Comparison of ENCODE assay signal across 9 cellular contexts in the genomic region with DNA sequence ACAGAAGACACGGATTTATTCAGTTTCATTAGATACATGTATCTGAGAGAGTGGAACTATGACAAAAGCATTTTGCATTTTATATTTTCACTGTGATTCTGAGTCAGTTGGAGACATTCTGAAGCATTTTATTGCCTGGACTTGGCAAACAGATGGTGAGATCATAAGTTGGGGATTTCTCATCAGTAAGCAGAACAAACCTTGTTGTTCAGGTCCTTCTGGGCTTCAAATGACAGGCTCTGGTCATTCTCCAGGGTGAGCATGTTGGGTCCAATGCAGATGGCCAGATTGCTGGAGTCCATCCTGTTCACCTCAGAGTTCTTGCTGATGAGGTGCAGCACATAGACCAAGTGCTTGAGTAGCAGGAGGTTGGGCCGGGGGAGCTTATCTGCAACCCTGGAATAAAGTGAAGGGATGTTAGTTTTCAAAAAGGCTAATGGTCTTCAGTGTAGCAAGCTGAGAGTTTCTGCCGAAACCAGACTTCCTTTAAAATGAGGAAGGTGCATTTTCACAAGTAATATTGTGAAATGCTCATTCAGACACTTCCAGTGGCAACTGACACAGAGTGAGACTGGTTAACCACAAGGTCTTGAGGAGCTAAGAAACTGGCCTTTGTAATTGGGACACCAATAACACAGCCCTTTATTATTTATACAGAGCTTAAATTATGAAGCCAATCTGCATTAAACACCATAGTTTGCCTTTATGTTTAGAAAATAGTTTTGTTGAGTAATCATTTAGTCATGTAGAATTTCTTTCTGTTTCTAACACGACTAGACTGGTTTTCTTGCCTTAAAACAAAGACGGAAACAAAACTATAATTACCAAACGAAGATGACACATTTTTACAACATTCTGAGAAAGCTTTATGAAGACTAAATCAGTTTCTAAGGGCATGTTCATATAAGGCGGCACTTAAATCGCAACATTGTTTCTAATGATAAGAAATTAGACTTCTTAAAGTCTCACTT. TPM values are rescaled to one million over a fixed set of nuclear protein-coding genes. Genes with fewer than 3 reads are reported as not detected.
A peak's percentile ranks its signal among the peaks of the same experiment; 100 is the strongest.
DNase-seq lines count a peak whose midpoint lies in the region; ATAC-seq and TF ChIP-seq lines count a peak whose summit lies in the region.
"Had no signal": no experiment of that assay in that cellular context is flagged by ENCODE, and none has a peak within 500 bp of the region (broad histone marks: within the 10 kb centered on the region; RNA-seq: fewer than 3 reads in every experiment).

No MANE protein-coding gene starts in this region.

- peaks cover 47 to 93% (median 85%) of the 10 kb centered on the region in 11 experiments for H3K36me3 ChIP-seq in BLaER1 treated with 17β-estradiol and CSF1 and Interleukin-3, amounts not matched to agents 10 nM and 100 nM
- H3K36me3 ChIP-seq in SU-DHL-6 (ENCODE audit: low read length) (peaks cover 69% of the 10 kb centered on the region), upper lobe of left lung (peaks cover 0 to 20% (median 5%) of the 10 kb centered on the region in 4 donors)

- H2AFZ ChIP-seq in SU-DHL-6 (ENCODE audit: low read depth, low read length, severe bottlenecking): no peak overlapping the region

- peaks cover 48% of the 10 kb centered on the region for H3F3A ChIP-seq in SU-DHL-6 (ENCODE audit: insufficient read depth)

- H3K4me1 ChIP-seq in BLaER1 treated with 17β-estradiol and CSF1 and Interleukin-3, amounts not matched to agents 10 nM and 100 nM: peaks cover 60 to 83% (median 68%) of the 10 kb centered on the region in 10 experiments
- peaks cover 3 to 18% (median 13%) of the 10 kb centered on the region in 4 donors for H3K4me1 ChIP-seq in upper lobe of left lung

- H3K9me3 ChIP-seq in BLaER1 treated with 17β-estradiol and CSF1 and Interleukin-3, amounts not matched to agents 10 nM and 100 nM (replicated peaks in 1 of 11): no peaks in the 10 kb centered on the region; a peak in 1 of 22 replicates
- H3K9me3 ChIP-seq in SU-DHL-6 (ENCODE audit: insufficient read depth, low read length): no peaks in the 10 kb centered on the region
- H3K9me3 ChIP-seq in upper lobe of left lung: no peaks in the 10 kb centered on the region

- peak overlapping the region; percentile 9 to 87 (median 76); a peak in 18 of 20 replicates for H3K4me3 ChIP-seq in BLaER1 treated with 17β-estradiol and CSF1 and Interleukin-3, amounts not matched to agents 10 nM and 100 nM
- peak overlapping the region; percentile 18 for H3K4me3 ChIP-seq in SU-DHL-6 (ENCODE audit: insufficient read depth, low read length, poor library complexity, severe bottlenecking)
- no peak overlapping the region for H3K4me3 ChIP-seq in upper lobe of left lung

- 59 to 68% methylated on average over 8 of the region's 8 CpGs for WGBS in upper lobe of left lung, 2 donors

- peaks cover 0 to 17% (median 0%) of the 10 kb centered on the region in 11 experiments; a peak in 6 of 22 replicates for H4K20me1 ChIP-seq in BLaER1 treated with 17β-estradiol and CSF1 and Interleukin-3, amounts not matched to agents 10 nM and 100 nM
- H4K20me1 ChIP-seq in SU-DHL-6 (ENCODE audit: low read depth, low read length): no peaks in the 10 kb centered on the region; the same call in 1 of the 2 replicates

- no peaks in the 10 kb centered on the region for H3K27me3 ChIP-seq in BLaER1 treated with 17β-estradiol and CSF1 and Interleukin-3, amounts not matched to agents 10 nM and 100 nM
- H3K27me3 ChIP-seq in SU-DHL-6 (ENCODE audit: low read length) (no peaks in the 10 kb centered on the region), upper lobe of left lung (no peaks in the 10 kb centered on the region)

- ATAC-seq in GM19043 (IDR thresholded peaks at IDR 0.05; ENCODE audit: low read depth, unreplicated experiment): peak; percentile 84
- ATAC-seq in HG03108 (IDR thresholded peaks at IDR 0.05; ENCODE audit: unreplicated experiment): peak; percentile 75
- peak; percentile 47 to 73 for ATAC-seq in upper lobe of left lung (ENCODE audit: low FRiP score in 2 of 2)

- TF ChIP-seq POLR2A in upper lobe of left lung (IDR thresholded peaks at IDR 0.05): peak in 1 of 4 donors; percentile 18

- peak; percentile 66 for DNase-seq in globus pallidus (ENCODE audit: low spot score)
- DNase-seq in upper lobe of left lung: peak in 1 of 2 donors; percentile 45
- no peak for DNase-seq in NCI-H446 treated with DMSO at 0.1 percent for 48 hours (lab: John Stamatoyannopoulos, UW)
- DNase-seq in stimulated activated CD4-positive, alpha-beta T cell treated with anti-CD3 and anti-CD28 coated beads, Interleukin-15, amount 100 ng/mL, for 24 hours: no peak

- TF ChIP-seq EP300 in upper lobe of left lung (IDR thresholded peaks at IDR 0.05): no peak

- peaks cover 16% of the 10 kb centered on the region for H3K79me2 ChIP-seq in SU-DHL-6 (ENCODE audit: insufficient read depth, low read length)

- peak overlapping the region; percentile 80 to 95 (median 93) for H3K9ac ChIP-seq in BLaER1 treated with 17β-estradiol and CSF1 and Interleukin-3, amounts not matched to agents 10 nM and 100 nM
- peak overlapping the region; percentile 35 for H3K9ac ChIP-seq in SU-DHL-6 (ENCODE audit: low read length)

- peak overlapping the region; percentile 72 to 98 (median 91) for H3K4me2 ChIP-seq in BLaER1 treated with 17β-estradiol and CSF1 and Interleukin-3, amounts not matched to agents 10 nM and 100 nM
- H3K4me2 ChIP-seq in SU-DHL-6 (ENCODE audit: low read depth, low read length, poor library complexity, severe bottlenecking): peak overlapping the region; percentile 93

- H3K27ac ChIP-seq in BLaER1 treated with 17β-estradiol and CSF1 and Interleukin-3, amounts not matched to agents 10 nM and 100 nM: peak overlapping the region; percentile 90 to 100 (median 98)
- H3K27ac ChIP-seq in SU-DHL-6 (ENCODE audit: low read depth, low read length) (peak overlapping the region; percentile 79), upper lobe of left lung (peak overlapping the region; percentile 71 to 76 (median 74))

- H3K9me2 ChIP-seq in SU-DHL-6 (replicated peaks; ENCODE audit: insufficient read depth, low read length): no peaks in the 10 kb centered on the region

- no peak for TF ChIP-seq CTCF in SU-DHL-6 (IDR thresholded peaks at IDR 0.05; ENCODE audit: insufficient read depth, low read length, poor library complexity, severe bottlenecking)
- TF ChIP-seq CTCF in upper lobe of left lung (IDR thresholded peaks at IDR 0.05): no peak

RNA-seq across cellular contexts. Expression of a gene that starts 5.6 kb away (rescaled TPM):
- total RNA-seq in upper lobe of left lung: 10 to 100 TPM in 2 of 6 donors, 1 to 10 TPM in 4; 7.8 to 19.3 (median 8.8) TPM
- total RNA-seq: endothelial cell of umbilical vein had no signal

RNA-seq across cellular contexts. Expression of a gene that starts 39.2 kb away (rescaled TPM):
- total RNA-seq in upper lobe of left lung: 10 to 100 TPM; 14.7 to 22.0 (median 18.2) TPM

Comparison
In these comparisons a context has a peak if more than half of its experiments do, and no peak if none do; other contexts are left out.
1. H3K4me3 ChIP-seq: peak in BLaER1 treated with 17β-estradiol and CSF1 and Interleukin-3, amounts not matched to agents 10 nM and 100 nM (10 of 10) and SU-DHL-6 (single experiment); none in upper lobe of left lung (0 of 4).
2. Peak in every context shown above with its lines, with median percentiles within 50 percentile points of each other: H3K27ac ChIP-seq and ATAC-seq.